In the genomic region with DNA sequence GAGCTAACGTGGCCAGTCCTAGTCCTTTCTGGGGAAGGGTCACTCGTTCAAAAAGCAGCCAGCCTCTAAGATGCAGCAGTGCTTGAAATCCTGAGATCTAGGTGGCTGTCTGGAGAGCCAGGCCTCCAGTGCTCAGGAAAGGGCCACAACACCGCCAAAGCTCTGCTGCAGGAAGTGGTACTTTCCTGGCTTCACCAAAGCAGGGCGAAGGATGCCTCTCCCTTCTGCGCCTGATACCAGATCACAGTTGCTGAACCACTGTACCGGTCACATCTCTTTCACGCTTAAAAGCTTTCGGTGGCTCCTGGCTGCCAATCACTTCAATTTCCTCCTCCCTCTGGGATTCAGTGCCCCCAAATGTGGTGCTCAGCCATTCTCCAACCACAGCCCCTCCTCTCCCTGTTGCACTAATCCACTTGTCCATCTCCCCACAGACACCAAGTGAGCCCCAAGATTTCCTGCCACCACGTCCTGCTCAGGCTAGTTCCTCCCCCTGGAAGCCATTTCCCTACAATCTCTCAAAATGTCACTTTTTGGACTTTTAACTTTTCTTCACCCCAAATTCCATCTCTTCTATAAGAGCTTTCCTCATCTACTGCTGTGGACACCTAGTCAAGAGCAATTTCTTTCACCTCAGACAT, we compare ENCODE assay signal across 12 cellular contexts.
DNase-seq lines count a peak whose midpoint lies in the region; ATAC-seq and TF ChIP-seq lines count a peak whose summit lies in the region.
"Had no signal": no experiment of that assay in that cellular context is flagged by ENCODE, and none has a peak within 500 bp of the region (broad histone marks: within the 10 kb centered on the region; RNA-seq: fewer than 3 reads in every experiment).

No MANE protein-coding gene starts in this region.

- H3K4me3 ChIP-seq in Jurkat, Clone E6-1 (ENCODE audit: low read length), result no peak overlapping the region
- H3K4me3 ChIP-seq: SK-N-MC had no signal

- no peak for TF ChIP-seq POLR2A in erythroblast (IDR thresholded peaks at IDR 0.05; ENCODE audit: low read length)

- peak; percentile 44 for ATAC-seq in activated naive CD8-positive, alpha-beta T cell treated with anti-CD3 and anti-CD28 coated beads, Interleukin-2, amount 50 U/mL, for 24 hours

- H3K9me3 Mint-ChIP-seq in activated naive CD8-positive, alpha-beta T cell treated with anti-CD3 and anti-CD28 coated beads, Interleukin-2, amount 50 U/mL, for 24 hours, result no peaks in the 10 kb centered on the region

- H3K4me1 Mint-ChIP-seq in activated naive CD8-positive, alpha-beta T cell treated with anti-CD3 and anti-CD28 coated beads, Interleukin-2, amount 50 U/mL, for 24 hours, result peaks cover 12% of the 10 kb centered on the region

- H3K36me3 Mint-ChIP-seq in activated naive CD8-positive, alpha-beta T cell treated with anti-CD3 and anti-CD28 coated beads, Interleukin-2, amount 50 U/mL, for 24 hours (ENCODE audit: low read depth), result no peaks in the 10 kb centered on the region

- peaks cover 3% of the 10 kb centered on the region for H3K27me3 Mint-ChIP-seq in activated naive CD8-positive, alpha-beta T cell treated with anti-CD3 and anti-CD28 coated beads, Interleukin-2, amount 50 U/mL, for 24 hours

- DNase-seq in Jurkat, Clone E6-1 (ENCODE audit: low read depth, low spot score), result peak; percentile 77
- peak; percentile 29 for DNase-seq in UCSD-AML1 (lab: John Stamatoyannopoulos, UW; ENCODE audit: unreplicated experiment)
- peak; percentile 31 for DNase-seq in activated naive CD8-positive, alpha-beta T cell treated with anti-CD3 and anti-CD28 coated beads, Interleukin-2, amount 50 U/mL, for 24 hours
- DNase-seq in stimulated activated CD8-positive, alpha-beta memory T cell treated with anti-CD3 and anti-CD28 coated beads, Interleukin-4, amount 100 ng/mL, for 48 hours, result peak; percentile 42
- no peak for DNase-seq in DMS114 treated with DMSO at 0.1 percent for 48 hours (lab: John Stamatoyannopoulos, UW; ENCODE audit: unreplicated experiment)
- no peak for DNase-seq in erythroblast (lab: John Stamatoyannopoulos, UW)
- DNase-seq in amniotic stem cell (lab: John Stamatoyannopoulos, UW), result no peak
- DNase-seq in SHP77 treated with DMSO at 0.1 percent for 48 hours (lab: John Stamatoyannopoulos, UW), result no peak
- DNase-seq: kidney, NCI-H524, posterior cingulate gyrus had no signal

- no peak overlapping the region for H3K27ac Mint-ChIP-seq in activated naive CD8-positive, alpha-beta T cell treated with anti-CD3 and anti-CD28 coated beads, Interleukin-2, amount 50 U/mL, for 24 hours

- H3K4me3 Mint-ChIP-seq in activated naive CD8-positive, alpha-beta T cell treated with anti-CD3 and anti-CD28 coated beads, Interleukin-2, amount 50 U/mL, for 24 hours, result no peak overlapping the region

Comparison
In these comparisons a context has a peak if more than half of its experiments do, and no peak if none do; other contexts are left out.
1. DNase-seq: peak in Jurkat, Clone E6-1 (single experiment), UCSD-AML1 (single experiment), activated naive CD8-positive, alpha-beta T cell treated with anti-CD3 and anti-CD28 coated beads, Interleukin-2, amount 50 U/mL, for 24 hours (single experiment) and stimulated activated CD8-positive, alpha-beta memory T cell treated with anti-CD3 and anti-CD28 coated beads, Interleukin-4, amount 100 ng/mL, for 48 hours (single experiment); none in DMS114 treated with DMSO at 0.1 percent for 48 hours (single experiment), erythroblast (0 of 2), amniotic stem cell (single experiment) and SHP77 treated with DMSO at 0.1 percent for 48 hours (single experiment).